ENCODE assay signal across 31 cellular contexts in genomic region chr5:24067208-24067607, GRCh38.
"Had no signal": no experiment of that assay in that cellular context is flagged by ENCODE, and none has a peak within 500 bp of the region (broad histone marks: within the 10 kb centered on the region; RNA-seq: fewer than 3 reads in every experiment).

No MANE protein-coding gene starts in this region.

- H3K4me3 ChIP-seq: adrenal gland, body of pancreas, breast epithelium had no signal

- H3K27ac ChIP-seq: adrenal gland, body of pancreas, brain microvascular endothelial cell, breast epithelium, VCaP had no signal

- H3K4me1 ChIP-seq: adrenal gland, body of pancreas, breast epithelium had no signal

- H3K27me3 ChIP-seq: adrenal gland, body of pancreas, brain microvascular endothelial cell, breast epithelium had no signal

- DNase-seq: activated B cell treated with CpG ODN at 0.5 μM for 24 hours; activated CD4-positive, alpha-beta memory T cell treated with anti-CD3 and anti-CD28 coated beads for 36 hours; activated CD4-positive, alpha-beta T cell treated with anti-CD3 and anti-CD28 coated beads for 4 hours; activated CD4-positive, alpha-beta T cell treated with anti-CD3 and anti-CD28 coated beads, Interleukin-2, amount 10 ng/mL, durations not matched to agents 24 days and 14 days; activated CD4-positive, alpha-beta T cell treated with anti-CD3 and anti-CD28 coated beads, Interleukin-2, amount 50 U/mL, for 1 hour; activated CD4-positive, alpha-beta T cell treated with anti-CD3 and anti-CD28 coated beads, Interleukin-2, amount 50 U/mL, for 4 hours; activated CD4-positive, CD25-positive, alpha-beta regulatory T cell treated with anti-CD3 and anti-CD28 coated beads, Interleukin-2, amount 50 U/mL, for 72 hours; activated CD8-positive, alpha-beta memory T cell treated with anti-CD3 and anti-CD28 coated beads, Interleukin-2, amount 50 U/mL, for 4 hours; activated CD8-positive, alpha-beta T cell treated with anti-CD3 and anti-CD28 coated beads for 36 hours; activated effector memory CD4-positive, alpha-beta T cell treated with anti-CD3 and anti-CD28 coated beads, Interleukin-2, amount 50 U/mL, for 16 hours; activated gamma-delta T cell treated with Interleukin-2 at 50 U/mL for 16 hours; activated naive CD4-positive, alpha-beta T cell; activated naive CD4-positive, alpha-beta T cell treated with anti-CD3 and anti-CD28 coated beads for 36 hours; activated naive CD4-positive, alpha-beta T cell treated with anti-CD3 and anti-CD28 coated beads, Interleukin-2, amount 50 U/mL, for 16 hours; activated naive CD8-positive, alpha-beta T cell treated with anti-CD3 and anti-CD28 coated beads for 36 hours; activated T-cell treated with anti-CD3 and anti-CD28 coated beads for 4 hours; activated T-cell treated with anti-CD3 and anti-CD28 coated beads, Interleukin-2, amount 50 U/mL, for 1 hour; activated T-cell treated with anti-CD3 and anti-CD28 coated beads, Interleukin-2, amount 50 U/mL, for 4 hours; activated T-cell treated with anti-CD3 and anti-CD28 coated beads, Interleukin-2, amount 50 U/mL, for 72 hours; adrenal gland; amniotic stem cell; aorta; body of pancreas; brain microvascular endothelial cell; central memory CD4-positive, alpha-beta T cell; T-helper 2 cell; T-helper 9 cell had no signal

- H3K9me3 ChIP-seq: adrenal gland, body of pancreas, breast epithelium had no signal

- ATAC-seq: activated CD8-positive, alpha-beta T cell treated with anti-CD3 and anti-CD28 coated beads for 36 hours; activated naive CD4-positive, alpha-beta T cell treated with anti-CD3 and anti-CD28 coated beads, Interleukin-2, amount 50 U/mL, for 72 hours; activated T-cell treated with anti-CD3 and anti-CD28 coated beads, Interleukin-2, amount 50 U/mL, for 4 hours; activated T-cell treated with anti-CD3 and anti-CD28 coated beads, Interleukin-2, amount 50 U/mL, for 72 hours; activated T-helper 17 cell treated with anti-CD3 and anti-CD28 coated beads, Interleukin-2, amount 50 U/mL, for 72 hours; body of pancreas had no signal

- H3K36me3 ChIP-seq: adrenal gland, brain microvascular endothelial cell, breast epithelium had no signal
